In the genomic region with DNA sequence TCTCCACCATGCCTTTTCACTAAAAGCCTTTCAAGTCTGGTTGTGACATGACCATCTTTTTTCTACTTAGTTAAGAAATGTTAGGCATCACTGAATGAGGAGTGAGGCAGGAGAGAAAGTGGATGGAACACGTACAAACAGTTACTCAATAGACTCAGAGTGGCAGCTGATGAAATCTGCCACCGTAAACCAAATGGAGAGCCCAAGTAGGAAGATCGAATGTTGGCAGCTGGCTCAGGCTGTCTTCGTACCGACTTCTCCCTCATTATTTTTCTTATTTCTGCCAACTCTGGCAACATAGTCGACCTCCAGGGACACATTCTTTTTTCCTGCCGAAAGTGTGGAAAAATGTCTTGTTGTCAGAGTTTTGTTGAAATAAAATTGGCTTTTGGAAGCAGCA, we compare ENCODE assay signal across 37 cellular contexts.
DNase-seq lines count a peak whose midpoint lies in the region; ATAC-seq, FAIRE-seq and TF ChIP-seq lines count a peak whose summit lies in the region.
"Had no signal": no experiment of that assay in that cellular context is flagged by ENCODE, and none has a peak within 500 bp of the region (broad histone marks: within the 10 kb centered on the region; RNA-seq: fewer than 3 reads in every experiment).

No MANE protein-coding gene starts in this region.

- H3K36me3 Mint-ChIP-seq in brain: peaks cover 4% of the 10 kb centered on the region
- H3K36me3 Mint-ChIP-seq: activated naive CD4-positive, alpha-beta T cell treated with anti-CD3 and anti-CD28 coated beads, Interleukin-2, amount 50 U/mL, for 72 hours; CD4-positive, CD25-positive, alpha-beta regulatory T cell had no signal

- ATAC-seq in HG03520 (IDR thresholded peaks at IDR 0.05; ENCODE audit: unreplicated experiment): no peak
- ATAC-seq: activated naive CD4-positive, alpha-beta T cell treated with anti-CD3 and anti-CD28 coated beads, Interleukin-2, amount 50 U/mL, for 72 hours; GM23338; mucosa of descending colon; pancreas; stimulated activated naive CD8-positive, alpha-beta T cell treated with anti-CD3 and anti-CD28 coated beads, Interleukin-15, Interleukin-2, amounts not matched to agents 100 U/mL and 50 U/mL, for 24 hours had no signal

- H3K27ac Mint-ChIP-seq in brain: peak overlapping the region in 3 of 5 experiments; percentile 31 to 43 (median 33)
- H3K27ac Mint-ChIP-seq: activated naive CD4-positive, alpha-beta T cell treated with anti-CD3 and anti-CD28 coated beads, Interleukin-2, amount 50 U/mL, for 72 hours; CD4-positive, CD25-positive, alpha-beta regulatory T cell; GM23338 had no signal

- H3K4me1 ChIP-seq in GM23248 (ENCODE audit: insufficient read depth): peaks cover 19% of the 10 kb centered on the region
- H3K4me1 ChIP-seq: breast epithelium, pancreas, Peyer's patch had no signal

- H2AFZ ChIP-seq in GM23248: 0 out of 2 replicates have a peak overlapping the region, but pooled peaks have one; percentile 36
- H2AFZ ChIP-seq: GM23338 had no signal

- peak overlapping the region in 1 of 5 experiments; percentile 9 for H3K4me3 Mint-ChIP-seq in brain
- H3K4me3 Mint-ChIP-seq: CD4-positive, CD25-positive, alpha-beta regulatory T cell; GM23338 had no signal

- H3K27me3 Mint-ChIP-seq in brain: no peaks in the 10 kb centered on the region
- H3K27me3 Mint-ChIP-seq: CD4-positive, CD25-positive, alpha-beta regulatory T cell had no signal

- H3K79me2 ChIP-seq in GM23248 (ENCODE audit: insufficient read depth): peaks cover 11% of the 10 kb centered on the region; the same call in 1 of the 2 replicates

- H3K27ac ChIP-seq in GM23248: peak overlapping the region; percentile 17; the same call in 1 of the 2 replicates
- H3K27ac ChIP-seq: breast epithelium, dorsolateral prefrontal cortex, esophagus muscularis mucosa, pancreas, Peyer's patch, WERI-Rb-1 had no signal

- H4K20me1 ChIP-seq in GM23248 (ENCODE audit: insufficient read depth): no peaks in the 10 kb centered on the region

- no peaks in the 10 kb centered on the region for H3K9me3 Mint-ChIP-seq in brain
- H3K9me3 Mint-ChIP-seq: activated naive CD4-positive, alpha-beta T cell treated with anti-CD3 and anti-CD28 coated beads, Interleukin-2, amount 50 U/mL, for 72 hours; GM23338 had no signal

- H3K9me2 ChIP-seq in GM23248 (ENCODE audit: insufficient read depth): no peaks in the 10 kb centered on the region

- H3K36me3 ChIP-seq in GM23248 (ENCODE audit: low read depth): peaks cover 24% of the 10 kb centered on the region; the same call in 1 of the 2 replicates
- H3K36me3 ChIP-seq: breast epithelium, esophagus muscularis mucosa, pancreas, Peyer's patch had no signal

- in situ Hi-C loops in GM23248 (cut with MboI): no loop called here

- TF ChIP-seq CTCF in brain (conservative IDR thresholded peaks at IDR 0.05): no peak

- no peak overlapping the region for H3K9ac ChIP-seq in GM23248

- 17 to 18% methylated on average over 7 of the region's 7 CpGs for WGBS in GM23248 (ENCODE audit: low coverage in 1 of 2, low lambda C conversion rate in 2 of 2, missing lambda C conversion rate in 2 of 2), 2 experiments

- no peak overlapping the region for H3K4me3 ChIP-seq in GM23248
- H3K4me3 ChIP-seq: breast epithelium, dorsolateral prefrontal cortex, esophagus muscularis mucosa, GM23338, lung, MG63, mucosa of descending colon, pancreas, Peyer's patch had no signal

- H3K9me3 ChIP-seq in GM23248 (ENCODE audit: low read depth): no peaks in the 10 kb centered on the region
- H3K9me3 ChIP-seq: breast epithelium, esophagus muscularis mucosa, MG63, mucosa of descending colon, pancreas, Peyer's patch had no signal

- peaks cover 41% of the 10 kb centered on the region for H3K4me1 Mint-ChIP-seq in brain
- H3K4me1 Mint-ChIP-seq: CD4-positive, CD25-positive, alpha-beta regulatory T cell had no signal

- H3K4me2 ChIP-seq in GM23248 (ENCODE audit: unreplicated experiment): no peak overlapping the region
- H3K4me2 ChIP-seq: GM23338 had no signal

- H3F3A ChIP-seq in GM23248 (ENCODE audit: insufficient read depth): 0 out of 2 replicates have a peak, but pooled peaks cover 17% of the 10 kb centered on the region

- DNase-seq in GM23248 (peak; percentile 41), myocyte (ENCODE audit: low read depth) (peak; percentile 67), RCC 7860 (ENCODE audit: low spot score) (no peak), HUDEP-2 (lab: John Stamatoyannopoulos, UW; ENCODE audit: unreplicated experiment in 76 of 76) (no peak), urothelium cell line (ENCODE audit: low spot score) (no peak)
- DNase-seq: activated CD4-positive, alpha-beta T cell treated with anti-CD3 and anti-CD28 coated beads for 48 hours; activated CD8-positive, alpha-beta memory T cell treated with anti-CD3 and anti-CD28 coated beads for 24 hours; activated effector memory CD4-positive, alpha-beta T cell treated with Interleukin-2 at 50 U/mL for 16 hours; Calu3; CD4-positive, CD25-positive, alpha-beta regulatory T cell; DMS79 treated with DMSO at 0.1 percent for 48 hours; dorsolateral prefrontal cortex; GF-D8; hypothalamus; KG1; MG63; mucosa of descending colon; NCI-H1417; NCI-H2081; NCI-H226; NCI-H748 treated with DMSO at 0.1 percent for 48 hours; pancreas; Peyer's patch; retina; SHP77 treated with DMSO at 0.1 percent for 48 hours; stimulated activated CD4-positive, alpha-beta T cell treated with anti-CD3 and anti-CD28 coated beads, Interleukin-2, amount 100 ng/mL, for 24 hours; stimulated activated naive CD8-positive, alpha-beta T cell treated with anti-CD3 and anti-CD28 coated beads, Interleukin-15, Interleukin-2, amounts not matched to agents 100 U/mL and 50 U/mL, for 24 hours; WERI-Rb-1 had no signal

- FAIRE-seq in RCC 7860 (lab: Jason Lieb, UNC): no peak
- no peak for FAIRE-seq in urothelium cell line (lab: Jason Lieb, UNC)
- FAIRE-seq: endometrium, HTR-8/SVneo, pancreas had no signal

- no peaks in the 10 kb centered on the region for H3K27me3 ChIP-seq in GM23248 (replicated peaks; ENCODE audit: insufficient read depth)
- H3K27me3 ChIP-seq: breast epithelium, dorsolateral prefrontal cortex, esophagus muscularis mucosa, MG63, pancreas, Peyer's patch had no signal

Comparison
In these comparisons a context has a peak if more than half of its experiments do, and no peak if none do; other contexts are left out.
1. DNase-seq: peak in GM23248 (single experiment) and myocyte (single experiment); none in RCC 7860 (single experiment), HUDEP-2 (0 of 76) and urothelium cell line (single experiment).